28 cellular contexts compared by ENCODE assay signal in genomic region chr1:106613106-106613505, GRCh38.
"Had no signal": no experiment of that assay in that cellular context is flagged by ENCODE, and none has a peak within 500 bp of the region (broad histone marks: within the 10 kb centered on the region; RNA-seq: fewer than 3 reads in every experiment).

No MANE protein-coding gene starts in this region.

- H3K27ac Mint-ChIP-seq: immature natural killer cell; memory B cell; naive thymus-derived CD4-positive, alpha-beta T cell; natural killer cell treated with Interleukin-12 subunit alpha and Interleukin-12 subunit beta and Interleukin-15 and Interleukin-18, amount 100 ng/mL, for 72 hours; stimulated activated effector memory CD8-positive, alpha-beta T cell treated with anti-CD3 and anti-CD28 coated beads, Interleukin-12 subunit alpha, Interleukin-12 subunit beta, amount 100 ng/mL, for 72 hours; stimulated activated naive CD8-positive, alpha-beta T cell treated with anti-CD3 and anti-CD28 coated beads, Interleukin-15, Interleukin-2, amounts not matched to agents 100 ng/mL and 50 ng/mL, for 24 hours had no signal

- H3K4me1 ChIP-seq: left lung, pancreas, prostate gland, spleen, testis, thyroid gland, transverse colon, upper lobe of left lung, vagina had no signal

- H3K4me3 Mint-ChIP-seq: immature natural killer cell; memory B cell; naive thymus-derived CD4-positive, alpha-beta T cell; natural killer cell treated with Interleukin-12 subunit alpha and Interleukin-12 subunit beta and Interleukin-15 and Interleukin-18, amount 100 ng/mL, for 72 hours; stimulated activated effector memory CD8-positive, alpha-beta T cell treated with anti-CD3 and anti-CD28 coated beads, Interleukin-12 subunit alpha, Interleukin-12 subunit beta, amount 100 ng/mL, for 72 hours; stimulated activated naive CD8-positive, alpha-beta T cell treated with anti-CD3 and anti-CD28 coated beads, Interleukin-15, Interleukin-2, amounts not matched to agents 100 ng/mL and 50 ng/mL, for 24 hours had no signal

- H3K27me3 Mint-ChIP-seq: naive thymus-derived CD4-positive, alpha-beta T cell; natural killer cell treated with Interleukin-12 subunit alpha and Interleukin-12 subunit beta and Interleukin-15 and Interleukin-18, amount 100 ng/mL, for 72 hours; stimulated activated naive CD8-positive, alpha-beta T cell treated with anti-CD3 and anti-CD28 coated beads, Interleukin-15, Interleukin-2, amounts not matched to agents 100 ng/mL and 50 ng/mL, for 24 hours had no signal

- H3K27ac ChIP-seq: left lung, pancreas, prostate gland, spleen, testis, thyroid gland, transverse colon, upper lobe of left lung, vagina had no signal

- ATAC-seq: left colon; left lung; mucosa of descending colon; naive thymus-derived CD4-positive, alpha-beta T cell; natural killer cell treated with Interleukin-12 subunit alpha and Interleukin-12 subunit beta and Interleukin-15 and Interleukin-18, amount 100 ng/mL, for 72 hours; pancreas; right cardiac atrium; sciatic nerve; stimulated activated effector memory CD8-positive, alpha-beta T cell treated with anti-CD3 and anti-CD28 coated beads, Interleukin-12 subunit alpha, Interleukin-12 subunit beta, amount 100 ng/mL, for 72 hours had no signal

- H3K36me3 ChIP-seq: left lung, pancreas, prostate gland, spleen, thyroid gland, transverse colon, upper lobe of left lung, vagina had no signal

- H3K36me3 Mint-ChIP-seq: immature natural killer cell; memory B cell; naive thymus-derived CD4-positive, alpha-beta T cell; stimulated activated effector memory CD8-positive, alpha-beta T cell treated with anti-CD3 and anti-CD28 coated beads, Interleukin-12 subunit alpha, Interleukin-12 subunit beta, amount 100 ng/mL, for 72 hours had no signal

- DNase-seq: hypothalamus; immature natural killer cell; kidney; left colon; left lung; midbrain; mucosa of descending colon; naive thymus-derived CD4-positive, alpha-beta T cell; pancreas; posterior cingulate gyrus; retina; right cardiac atrium; small intestine; spleen; stimulated activated CD4-positive, alpha-beta T cell treated with anti-CD3 and anti-CD28 coated beads, Interleukin-4, amount 100 ng/mL, for 24 hours; stimulated activated naive CD4-positive, alpha-beta T cell; testis; thyroid gland; transverse colon; upper lobe of left lung had no signal

- H3K4me1 Mint-ChIP-seq: immature natural killer cell; memory B cell; naive thymus-derived CD4-positive, alpha-beta T cell; stimulated activated effector memory CD8-positive, alpha-beta T cell treated with anti-CD3 and anti-CD28 coated beads, Interleukin-12 subunit alpha, Interleukin-12 subunit beta, amount 100 ng/mL, for 72 hours had no signal

- H3K27me3 ChIP-seq: left lung, pancreas, spleen, testis, thyroid gland, transverse colon, upper lobe of left lung, vagina had no signal

- H3K4me3 ChIP-seq: left lung, lung, mucosa of descending colon, pancreas, prostate gland, spleen, testis, thyroid gland, transverse colon, upper lobe of left lung, vagina had no signal

- H3K9me3 ChIP-seq: left lung, mucosa of descending colon, pancreas, prostate gland, testis, thyroid gland, transverse colon, upper lobe of left lung, vagina had no signal
